In genomic region chr7:151085329-151085690, GRCh38 we compare ENCODE assay signal across 8 cellular contexts. TPM values are rescaled to one million over a fixed set of nuclear protein-coding genes. Genes with fewer than 3 reads are reported as not detected.
DNase-seq lines count a peak whose midpoint lies in the region; ATAC-seq and TF ChIP-seq lines count a peak whose summit lies in the region.

No MANE protein-coding gene starts in this region.

- H3K27me3 ChIP-seq in DOHH2 (ENCODE audit: control insufficient read depth, low read length) (peaks cover 49% of the 10 kb centered on the region), SJCRH30 (no peaks in the 10 kb centered on the region), fibroblast of lung (ENCODE audit: control insufficient read depth, insufficient read depth, low read length) (no peaks in the 10 kb centered on the region), psoas muscle (ENCODE audit: insufficient read depth in 3 of 3, low read length in 2 of 3) (no peaks in the 10 kb centered on the region)

- H3K4me3 ChIP-seq in DOHH2 (ENCODE audit: low read length) (peak overlapping the region; percentile 76), SJCRH30 (peak overlapping the region; percentile 47), fibroblast of lung (replicated peaks in 1 of 4; ENCODE audit: control extremely low read depth in 1 of 4, insufficient read depth in 1 of 4, low read depth in 3 of 4, low read length in 4 of 4) (peak overlapping the region in 2 of 4 experiments; percentile 54 to 55), psoas muscle (peak overlapping the region; percentile 86)

- H3K27ac ChIP-seq in DOHH2 (ENCODE audit: low read depth, low read length): no peak overlapping the region
- peak overlapping the region; percentile 57 for H3K27ac ChIP-seq in SJCRH30
- no peak overlapping the region for H3K27ac ChIP-seq in fibroblast of lung (ENCODE audit: insufficient read depth, low read length)
- peak overlapping the region; percentile 78 for H3K27ac ChIP-seq in psoas muscle

- H3K36me3 ChIP-seq in DOHH2 (ENCODE audit: control insufficient read depth, low read length) (peaks cover 14% of the 10 kb centered on the region), SJCRH30 (peaks cover 8% of the 10 kb centered on the region; the same call in 1 of the 2 replicates), fibroblast of lung (ENCODE audit: control insufficient read depth, insufficient read depth, low read length) (peaks cover 4% of the 10 kb centered on the region), psoas muscle (ENCODE audit: insufficient read depth in 1 of 2, low read depth in 1 of 2) (no peaks in the 10 kb centered on the region)

- no peak for TF ChIP-seq CTCF in DOHH2 (IDR thresholded peaks at IDR 0.05; ENCODE audit: low read depth, low read length, poor library complexity, severe bottlenecking)
- TF ChIP-seq CTCF in fibroblast of lung (conservative IDR thresholded peaks at IDR 0.05 in 1 of 2, IDR thresholded peaks at IDR 0.05 in 1 of 2; ENCODE audit: low read depth in 1 of 2, low read length in 2 of 2): no peak
- no peak for TF ChIP-seq CTCF in psoas muscle (IDR thresholded peaks at IDR 0.05)

- H3K4me1 ChIP-seq in DOHH2 (ENCODE audit: control insufficient read depth, low read length) (peaks cover 54% of the 10 kb centered on the region), SJCRH30 (peaks cover 38% of the 10 kb centered on the region), fibroblast of lung (ENCODE audit: control insufficient read depth, extremely low read depth, insufficient read depth, low read length) (peaks cover 34% of the 10 kb centered on the region), psoas muscle (peaks cover 48% of the 10 kb centered on the region)

- H3K79me2 ChIP-seq in DOHH2 (ENCODE audit: control insufficient read depth, low read length) (peaks cover 27% of the 10 kb centered on the region), fibroblast of lung (ENCODE audit: control insufficient read depth, insufficient read depth, low read length) (peaks cover 46% of the 10 kb centered on the region)

- H3F3A ChIP-seq in DOHH2 (ENCODE audit: control insufficient read depth, insufficient read depth): peaks cover 9% of the 10 kb centered on the region

- no peak overlapping the region for H2AFZ ChIP-seq in fibroblast of lung (ENCODE audit: low read length)

- H3K9me2 ChIP-seq in DOHH2 (replicated peaks; ENCODE audit: control insufficient read depth, low read length): no peaks in the 10 kb centered on the region

- 23 to 37% (median 28%) methylated on average over 5 of the region's 5 CpGs for WGBS in psoas muscle, 3 donors

- H4K20me1 ChIP-seq in DOHH2 (ENCODE audit: control insufficient read depth, insufficient read depth, low read depth, low read length): peaks cover 7% of the 10 kb centered on the region
- no peaks in the 10 kb centered on the region for H4K20me1 ChIP-seq in fibroblast of lung (ENCODE audit: control insufficient read depth, extremely low read depth, insufficient read depth, low read length)

- H3K9ac ChIP-seq in fibroblast of lung (ENCODE audit: insufficient read depth, low read length): no peak overlapping the region

- H3K4me2 ChIP-seq in DOHH2 (ENCODE audit: low read length) (peak overlapping the region; percentile 88), fibroblast of lung (ENCODE audit: extremely low read depth, insufficient read depth, low read length) (peak overlapping the region; percentile 82)

- H3K9me3 ChIP-seq in DOHH2 (ENCODE audit: control insufficient read depth, insufficient read depth, low read length) (no peaks in the 10 kb centered on the region), SJCRH30 (replicated peaks) (no peaks in the 10 kb centered on the region), fibroblast of lung (ENCODE audit: control insufficient read depth, insufficient read depth, low read depth, low read length) (no peaks in the 10 kb centered on the region), psoas muscle (no peaks in the 10 kb centered on the region)

- DNase-seq in SJCRH30 (no peak), fibroblast of lung (ENCODE audit: low read depth in 2 of 2) (no peak), psoas muscle (peak in 1 of 2 donors; percentile 13), NCI-H187 (lab: John Stamatoyannopoulos, UW) (no peak), NCI-H1436 treated with DMSO at 0.1 percent for 48 hours (lab: John Stamatoyannopoulos, UW) (no peak), DMS79 (lab: John Stamatoyannopoulos, UW) (no peak), SIG-M5 (lab: John Stamatoyannopoulos, UW) (no peak)

- intact Hi-C loops in psoas muscle (cut with DNase I): no loop called here

- ATAC-seq in psoas muscle: no peak

RNA-seq across cellular contexts. Expression of gene AGAP3, which starts 1.0 kb away (rescaled TPM):
- 59.7 and 62.9 TPM in 2 replicates for total RNA-seq in SJCRH30 (2014; rRNA removed; shearing (Covaris generic))
- 34.2 and 44.9 TPM in 2 replicates for total RNA-seq in fibroblast of lung
- polyA plus RNA-seq in fibroblast of lung: 32.9 and 33.5 TPM in 2 replicates
- polyA plus RNA-seq in fibroblast of lung (2012): 38.7 and 42.1 TPM in 2 replicates
- 84.7 and 88.4 TPM in 2 replicates for polyA minus RNA-seq in fibroblast of lung (ENCODE audit: low replicate concordance)
- 10 to 100 TPM; 39.3 to 52.2 (median 51.4) TPM for total RNA-seq in psoas muscle
- polyA plus RNA-seq in psoas muscle: 10 to 100 TPM; 38.4 to 75.3 (median 44.7) TPM

RNA-seq across cellular contexts. Expression of gene TMUB1, which starts 2.0 kb away (rescaled TPM):
- 43.5 and 44.2 TPM in 2 replicates for total RNA-seq in SJCRH30 (2014; rRNA removed; shearing (Covaris generic))
- total RNA-seq in fibroblast of lung (14.1 and 20.3 TPM in 2 replicates), psoas muscle (10 to 100 TPM; 41.7 to 55.5 (median 44.4) TPM)
- polyA plus RNA-seq in fibroblast of lung (11.9 and 17.1 TPM in 2 replicates), psoas muscle (100 to 1,000 TPM in 1 of 3 donors, 10 to 100 TPM in 2; 76.9 to 121 (median 85.3) TPM)
- polyA plus RNA-seq in fibroblast of lung (2012): 28.8 and 39.7 TPM in 2 replicates
- polyA minus RNA-seq in fibroblast of lung (ENCODE audit: low replicate concordance): 4.3 and 4.5 TPM in 2 replicates

RNA-seq across cellular contexts. Expression of gene FASTK, which starts 4.7 kb away (rescaled TPM):
- 62.2 and 92.8 TPM in 2 replicates for total RNA-seq in SJCRH30 (2014; rRNA removed; shearing (Covaris generic))
- total RNA-seq in fibroblast of lung: 64.7 and 69.5 TPM in 2 replicates
- 33.8 and 34.1 TPM in 2 replicates for polyA plus RNA-seq in fibroblast of lung
- 51.1 and 54.7 TPM in 2 replicates for polyA plus RNA-seq in fibroblast of lung (2012)
- 95.5 and 104 TPM in 2 replicates for polyA minus RNA-seq in fibroblast of lung (ENCODE audit: low replicate concordance)
- 100 to 1,000 TPM in 3 of 4 donors, 10 to 100 TPM in 1; 87.1 to 126 (median 111) TPM for total RNA-seq in psoas muscle
- polyA plus RNA-seq in psoas muscle: 100 to 1,000 TPM; 132 to 194 (median 151) TPM

RNA-seq across cellular contexts. Expression of gene SLC4A2, which starts 25.9 kb away (rescaled TPM):
- total RNA-seq in SJCRH30 (2014; rRNA removed; shearing (Covaris generic)): 129 and 132 TPM in 2 replicates
- total RNA-seq in fibroblast of lung (56.0 and 61.8 TPM in 2 replicates), psoas muscle (10 to 100 TPM; 26.5 to 36.0 (median 31.3) TPM)
- polyA plus RNA-seq in fibroblast of lung (30.5 and 54.1 TPM in 2 replicates), psoas muscle (10 to 100 TPM; 26.9 to 39.8 (median 33.5) TPM)
- 84.2 and 121 TPM in 2 replicates for polyA plus RNA-seq in fibroblast of lung (2012)
- polyA minus RNA-seq in fibroblast of lung (ENCODE audit: low replicate concordance): 141 and 175 TPM in 2 replicates

RNA-seq across cellular contexts. Expression of gene CDK5, which starts 27.6 kb away (rescaled TPM):
- total RNA-seq in SJCRH30 (2014; rRNA removed; shearing (Covaris generic)): 34.3 and 39.2 TPM in 2 replicates
- 25.9 and 27.7 TPM in 2 replicates for total RNA-seq in fibroblast of lung
- polyA plus RNA-seq in fibroblast of lung: 15.1 and 24.7 TPM in 2 replicates
- polyA plus RNA-seq in fibroblast of lung (2012): 11.6 and 21.9 TPM in 2 replicates
- 36.4 and 43.2 TPM in 2 replicates for polyA minus RNA-seq in fibroblast of lung (ENCODE audit: low replicate concordance)
- 1 to 10 TPM; 3.8 to 6.4 (median 5.4) TPM for total RNA-seq in psoas muscle
- 10 to 100 TPM in 1 of 3 donors, 1 to 10 TPM in 2; 5.7 to 15.2 (median 6.2) TPM for polyA plus RNA-seq in psoas muscle

Comparison
In these comparisons a context has a peak if more than half of its experiments do, and no peak if none do; other contexts are left out.
1. H3K27ac ChIP-seq: peak in SJCRH30 (single experiment) and psoas muscle (single experiment); none in DOHH2 (single experiment) and fibroblast of lung (single experiment).